In genomic region chr1:144460686-144461085, GRCh38 we compare ENCODE assay signal across 8 cellular contexts. TPM values are rescaled to one million over a fixed set of nuclear protein-coding genes. Genes with fewer than 3 reads are reported as not detected.
DNase-seq lines count a peak whose midpoint lies in the region; ATAC-seq and TF ChIP-seq lines count a peak whose summit lies in the region.
"Not testable (repeated sequence)": the region's sequence is repeated elsewhere in the genome, so short reads cannot be mapped to it uniquely, and the experiment has no call there.

No MANE protein-coding gene starts in this region.

- not testable (repeated sequence) for TF ChIP-seq POLR2A in breast epithelium (IDR thresholded peaks at IDR 0.05)

- peak overlapping the region; percentile 60 for H3K4me3 ChIP-seq in BE2C (ENCODE audit: low read depth, low read length)
- peak overlapping the region; percentile 60 for H3K4me3 ChIP-seq in LNCaP clone FGC (ENCODE audit: low read depth, low read length)
- H3K4me3 ChIP-seq in breast epithelium, result peak overlapping the region; percentile 57 to 79 (median 62)
- peak overlapping the region; percentile 81 for H3K4me3 ChIP-seq in cardiac muscle cell

- H3K9me3 Mint-ChIP-seq in naive thymus-derived CD8-positive, alpha-beta T cell, result not testable (repeated sequence)

- not testable (repeated sequence) for H3K27me3 Mint-ChIP-seq in naive thymus-derived CD8-positive, alpha-beta T cell

- peak overlapping the region in 1 of 2 donors; percentile 85 for H3K27ac ChIP-seq in breast epithelium
- not testable (repeated sequence) for H3K27ac ChIP-seq in cardiac muscle cell

- intact Hi-C loops in breast epithelium (cut with DNase I; ENCODE audit: low total_unique reads), result not testable (repeated sequence)

- not testable (repeated sequence) for H3K36me3 Mint-ChIP-seq in naive thymus-derived CD8-positive, alpha-beta T cell

- POLR2A ChIA-PET in naive thymus-derived CD8-positive, alpha-beta T cell (lab: Charles Lee), result not testable (repeated sequence)

- not testable (repeated sequence) for H3K4me1 ChIP-seq in BE2C; breast epithelium; cardiac muscle cell (ENCODE audit: low read depth)

- ATAC-seq in GM21717 (IDR thresholded peaks at IDR 0.05; ENCODE audit: unreplicated experiment), result peak; percentile 21
- ATAC-seq in naive thymus-derived CD8-positive, alpha-beta T cell, result peak; percentile 12 to 31

- peak overlapping the region in 2 of 10 donors; percentile 52 to 95 for H3K27ac Mint-ChIP-seq in naive thymus-derived CD8-positive, alpha-beta T cell

- not testable (repeated sequence) for H3K27me3 ChIP-seq in BE2C, breast epithelium, cardiac muscle cell

- not testable (repeated sequence) for H3K9me3 ChIP-seq in BE2C; breast epithelium; cardiac muscle cell (ENCODE audit: low read depth)

- not testable (repeated sequence) for TF ChIP-seq CTCF in BE2C (IDR thresholded peaks at IDR 0.05; ENCODE audit: low read depth, low read length); LNCaP clone FGC (IDR thresholded peaks at IDR 0.05; ENCODE audit: control insufficient read depth, extremely low read depth, insufficient read depth); breast epithelium (IDR thresholded peaks at IDR 0.05); cardiac muscle cell (IDR thresholded peaks at IDR 0.05; ENCODE audit: low read depth, low read length)

- peak overlapping the region; percentile 69 to 98 (median 94) for H3K4me3 Mint-ChIP-seq in naive thymus-derived CD8-positive, alpha-beta T cell

- not testable (repeated sequence) for H3K4me1 Mint-ChIP-seq in naive thymus-derived CD8-positive, alpha-beta T cell

- DNase-seq in BE2C, result peak; percentile 17
- not testable (repeated sequence) for DNase-seq in LNCaP clone FGC (ENCODE audit: low read depth); breast epithelium (ENCODE audit: low spot score in 2 of 2); cardiac muscle cell (ENCODE audit: low read depth in 1 of 2, low spot score in 1 of 2)
- DNase-seq in activated CD4-positive, alpha-beta T cell treated with anti-CD3 and anti-CD28 coated beads, Interleukin-2, amount 50 U/mL, for 4 hours, result peak; percentile 5 to 8
- DNase-seq in naive thymus-derived CD8-positive, alpha-beta T cell, result peak in 4 of 10 donors; percentile 2 to 20 (median 12)
- DNase-seq in stimulated activated CD8-positive, alpha-beta memory T cell treated with anti-CD3 and anti-CD28 coated beads, Interleukin-15, amount 100 ng/mL, for 48 hours (ENCODE audit: low read depth in 2 of 2), result peak; percentile 4 to 6

- not testable (repeated sequence) for H3K36me3 ChIP-seq in BE2C, breast epithelium, cardiac muscle cell

RNA-seq across cellular contexts. Expression of gene NBPF15, which starts 0.8 kb away (rescaled TPM):
- 53.6 TPM for polyA plus RNA-seq in BE2C (2012; ENCODE audit: insufficient read depth, insufficient read length, low read depth)
- total RNA-seq in breast epithelium (10 to 100 TPM; 24.5 to 41.6 (median 35.1) TPM), cardiac muscle cell (18.5 and 23.9 TPM in 2 replicates)
- 19.9 and 28.3 TPM in 2 replicates for polyA plus RNA-seq in cardiac muscle cell
- total RNA-seq in naive thymus-derived CD8-positive, alpha-beta T cell, result 100 to 1,000 TPM; 121 to 123 TPM
- 10 to 100 TPM in 2 of 3 donors, 1 to 10 TPM in 1; 6.3 to 15.7 (median 10.6) TPM for polyA plus RNA-seq in naive thymus-derived CD8-positive, alpha-beta T cell
